ENCODE assay signal across 9 cellular contexts in genomic region chr11:61923166-61924015, GRCh38. TPM values are rescaled to one million over a fixed set of nuclear protein-coding genes. Genes with fewer than 3 reads are reported as not detected.
DNase-seq lines count a peak whose midpoint lies in the region; ATAC-seq and TF ChIP-seq lines count a peak whose summit lies in the region.
"Had no signal": no experiment of that assay in that cellular context is flagged by ENCODE, and none has a peak within 500 bp of the region (broad histone marks: within the 10 kb centered on the region; RNA-seq: fewer than 3 reads in every experiment).

No MANE protein-coding gene starts in this region.

- peak; percentile 69 for DNase-seq in BJ (ENCODE audit: low read depth)
- no peak for DNase-seq in SK-N-MC (ENCODE audit: low read depth, low spot score)
- peak; percentile 46 for DNase-seq in fibroblast of the conjunctiva (ENCODE audit: low read depth)
- DNase-seq in omental fat pad (ENCODE audit: low spot score) = no peak
- DNase-seq in NCI-H1417 treated with DMSO at 0.1 percent for 48 hours (lab: John Stamatoyannopoulos, UW) = no peak

- no peaks in the 10 kb centered on the region for H3K9me3 ChIP-seq in SK-N-MC (ENCODE audit: low read depth, low read length)

- H3K36me3 ChIP-seq in BJ (ENCODE audit: control insufficient read depth, insufficient read depth, low read length) = no peaks in the 10 kb centered on the region
- H3K36me3 ChIP-seq in SK-N-MC (ENCODE audit: insufficient read depth, low read length) = no peaks in the 10 kb centered on the region

- peak overlapping the region; percentile 51 for H3K9ac ChIP-seq in SK-N-MC (ENCODE audit: insufficient read length)

- CTCF ChIA-PET in BJ (lab: Yijun Ruan, JAX) = interaction anchor here (0.5 to 4.5 kb wide), 11 partner anchors 9 to 184 kb away, joined by 3 to 34 read pairs (median 3); partner anchors contain the start of gene FTH1

- H3K27me3 ChIP-seq in BJ (ENCODE audit: control insufficient read depth, insufficient read depth, low read length) = no peaks in the 10 kb centered on the region

- ATAC-seq in omental fat pad (ENCODE audit: low FRiP score) = peak; percentile 51
- no peak for ATAC-seq in GM19324 (IDR thresholded peaks at IDR 0.05; ENCODE audit: low FRiP score, unreplicated experiment)
- ATAC-seq in HG03196 (IDR thresholded peaks at IDR 0.05; ENCODE audit: unreplicated experiment) = no peak
- ATAC-seq in HG02610 (IDR thresholded peaks at IDR 0.05; ENCODE audit: unreplicated experiment) = no peak

- POLR2A ChIA-PET in BJ (lab: Charles Lee) = interaction anchor here (0.6 to 1.3 kb wide), 3 partner anchors 26 to 44 kb away, joined by 3 read pairs; no protein-coding TSS in a partner anchor

- H3K27ac ChIP-seq in SK-N-MC = peak overlapping the region; percentile 93
- H3K27ac ChIP-seq: VCaP had no signal

- TF ChIP-seq CTCF in BJ (IDR thresholded peaks at IDR 0.05; ENCODE audit: insufficient read depth, low read depth, low read length) (no peak), omental fat pad (IDR thresholded peaks at IDR 0.05) (no peak)

- H3K4me3 ChIP-seq in BJ (ENCODE audit: low read depth, low read length) (no peak overlapping the region), SK-N-MC (peak overlapping the region; percentile 64)

RNA-seq across cellular contexts. Expression of gene RAB3IL1, which starts 6.0 kb away (rescaled TPM):
- 9.4 and 15.1 TPM in 2 replicates for polyA plus RNA-seq in BJ (2011; rRNA removed)
- polyA minus RNA-seq in BJ (2011; rRNA and poly(A)+ RNA removed) = 7.3 and 9.6 TPM in 2 replicates
- total RNA-seq in omental fat pad = 10 to 100 TPM; 18.5 to 37.8 (median 25.4) TPM

RNA-seq across cellular contexts. Expression of gene BEST1, which starts 26.8 kb away (rescaled TPM):
- polyA plus RNA-seq in BJ (2011; rRNA removed) = 5.1 and 6.4 TPM in 2 replicates
- 2.9 and 4.6 TPM in 2 replicates for polyA minus RNA-seq in BJ (2011; rRNA and poly(A)+ RNA removed)
- 10 to 100 TPM in 3 of 4 donors, 1 to 10 TPM in 1; 5.8 to 17.0 (median 12.0) TPM for total RNA-seq in omental fat pad

RNA-seq across cellular contexts. Expression of gene FADS3, which starts 32.0 kb away (rescaled TPM):
- 158 and 271 TPM in 2 replicates for polyA plus RNA-seq in BJ (2011; rRNA removed)
- polyA minus RNA-seq in BJ (2011; rRNA and poly(A)+ RNA removed) = 134 and 281 TPM in 2 replicates
- total RNA-seq in omental fat pad = 100 to 1,000 TPM; 111 to 285 (median 246) TPM

RNA-seq across cellular contexts. Expression of gene FTH1, which starts 44.0 kb away (rescaled TPM):
- 1,472 and 1,806 TPM in 2 replicates for polyA plus RNA-seq in BJ (2011; rRNA removed)
- polyA minus RNA-seq in BJ (2011; rRNA and poly(A)+ RNA removed) = 725 and 1,367 TPM in 2 replicates
- total RNA-seq in omental fat pad = 1,000 to 10,000 TPM; 3,477 to 7,075 (median 4,643) TPM

Comparison
In these comparisons a context has a peak if more than half of its experiments do, and no peak if none do; other contexts are left out.
1. DNase-seq: peak in BJ (single experiment) and fibroblast of the conjunctiva (single experiment); none in SK-N-MC (single experiment), omental fat pad (single experiment) and NCI-H1417 treated with DMSO at 0.1 percent for 48 hours (single experiment).